8 cellular contexts compared by ENCODE assay signal in genomic region chr16:85395207-85395912, GRCh38.
DNase-seq lines count a peak whose midpoint lies in the region; ATAC-seq and TF ChIP-seq lines count a peak whose summit lies in the region.

No MANE protein-coding gene starts in this region.

- H3K4me1 Mint-ChIP-seq in stimulated activated effector memory CD8-positive, alpha-beta T cell treated with anti-CD3 and anti-CD28 coated beads, Interleukin-12 subunit alpha, Interleukin-12 subunit beta, amount 100 ng/mL, for 72 hours = no peaks in the 10 kb centered on the region

- TF ChIP-seq CTCF in fibroblast of mammary gland (conservative IDR thresholded peaks at IDR 0.05; ENCODE audit: control insufficient read depth, insufficient read depth, low read depth, low read length) (no peak), omental fat pad (IDR thresholded peaks at IDR 0.05) (no peak)

- no peaks in the 10 kb centered on the region for H3K9me3 Mint-ChIP-seq in stimulated activated effector memory CD8-positive, alpha-beta T cell treated with anti-CD3 and anti-CD28 coated beads, Interleukin-12 subunit alpha, Interleukin-12 subunit beta, amount 100 ng/mL, for 72 hours

- no peak overlapping the region for H3K4me3 ChIP-seq in fibroblast of mammary gland (ENCODE audit: control insufficient read depth, low read depth, low read length)

- DNase-seq in DMS 273 (lab: John Stamatoyannopoulos, UW; ENCODE audit: unreplicated experiment) (peak; percentile 98), HS-27A (ENCODE audit: low read depth) (peak; percentile 97), RPMI7951 (ENCODE audit: low read depth) (peak; percentile 98), fibroblast of mammary gland (ENCODE audit: low read depth) (peak; percentile 99), omental fat pad (ENCODE audit: low spot score) (peak; percentile 64), midbrain (lab: John Stamatoyannopoulos, UW) (no peak)
- DNase-seq in effector CD4-positive, alpha-beta T cell = no peak
- no peak for DNase-seq in stimulated activated effector memory CD8-positive, alpha-beta T cell treated with anti-CD3 and anti-CD28 coated beads, Interleukin-12 subunit alpha, Interleukin-12 subunit beta, amount 100 ng/mL, for 72 hours (ENCODE audit: low spot score in 2 of 2)

- ATAC-seq in omental fat pad (ENCODE audit: low FRiP score) = peak; percentile 81
- ATAC-seq in stimulated activated effector memory CD8-positive, alpha-beta T cell treated with anti-CD3 and anti-CD28 coated beads, Interleukin-12 subunit alpha, Interleukin-12 subunit beta, amount 100 ng/mL, for 72 hours = no peak

- H3K36me3 Mint-ChIP-seq in stimulated activated effector memory CD8-positive, alpha-beta T cell treated with anti-CD3 and anti-CD28 coated beads, Interleukin-12 subunit alpha, Interleukin-12 subunit beta, amount 100 ng/mL, for 72 hours = no peaks in the 10 kb centered on the region

- H3K27ac Mint-ChIP-seq in stimulated activated effector memory CD8-positive, alpha-beta T cell treated with anti-CD3 and anti-CD28 coated beads, Interleukin-12 subunit alpha, Interleukin-12 subunit beta, amount 100 ng/mL, for 72 hours = no peak overlapping the region

- no peak overlapping the region for H3K4me3 Mint-ChIP-seq in stimulated activated effector memory CD8-positive, alpha-beta T cell treated with anti-CD3 and anti-CD28 coated beads, Interleukin-12 subunit alpha, Interleukin-12 subunit beta, amount 100 ng/mL, for 72 hours

Comparison
In these comparisons a context has a peak if more than half of its experiments do, and no peak if none do; other contexts are left out.
1. DNase-seq: peak in DMS 273 (single experiment), HS-27A (single experiment), RPMI7951 (single experiment), fibroblast of mammary gland (single experiment) and omental fat pad (single experiment); none in midbrain (single experiment), effector CD4-positive, alpha-beta T cell (single experiment) and stimulated activated effector memory CD8-positive, alpha-beta T cell treated with anti-CD3 and anti-CD28 coated beads, Interleukin-12 subunit alpha, Interleukin-12 subunit beta, amount 100 ng/mL, for 72 hours (0 of 2).